1 cellular context compared by ENCODE assay signal in genomic region chr1:112337028-112337531, GRCh38.
A peak's percentile ranks its signal among the peaks of the same experiment; 100 is the strongest.
TF ChIP-seq lines count a peak whose summit lies in the region.

No MANE protein-coding gene starts in this region.

TF ChIP-seq in K562, 482 proteins besides CTCF, POLR2A, EP300 and RAD21 (continued from another document):
- TF ChIP-seq PATZ1 (CRISPR knock-in tag; IDR thresholded peaks at IDR 0.05; ENCODE audit: borderline replicate concordance), result no peak
- TF ChIP-seq FOXJ2 (tag; IDR thresholded peaks at IDR 0.05), result 0 out of 2 replicates have a peak, but pooled peaks have one; percentile 32
- TF ChIP-seq MYC (IDR thresholded peaks at IDR 0.05; ENCODE audit: low read depth, low read length), result no peak; the same call in 1 of the 2 replicates
- TF ChIP-seq MYC (CRISPR knock-in tag; IDR thresholded peaks at IDR 0.05; ENCODE audit: borderline replicate concordance, low read depth), result no peak
- TF ChIP-seq, protein P1, sequence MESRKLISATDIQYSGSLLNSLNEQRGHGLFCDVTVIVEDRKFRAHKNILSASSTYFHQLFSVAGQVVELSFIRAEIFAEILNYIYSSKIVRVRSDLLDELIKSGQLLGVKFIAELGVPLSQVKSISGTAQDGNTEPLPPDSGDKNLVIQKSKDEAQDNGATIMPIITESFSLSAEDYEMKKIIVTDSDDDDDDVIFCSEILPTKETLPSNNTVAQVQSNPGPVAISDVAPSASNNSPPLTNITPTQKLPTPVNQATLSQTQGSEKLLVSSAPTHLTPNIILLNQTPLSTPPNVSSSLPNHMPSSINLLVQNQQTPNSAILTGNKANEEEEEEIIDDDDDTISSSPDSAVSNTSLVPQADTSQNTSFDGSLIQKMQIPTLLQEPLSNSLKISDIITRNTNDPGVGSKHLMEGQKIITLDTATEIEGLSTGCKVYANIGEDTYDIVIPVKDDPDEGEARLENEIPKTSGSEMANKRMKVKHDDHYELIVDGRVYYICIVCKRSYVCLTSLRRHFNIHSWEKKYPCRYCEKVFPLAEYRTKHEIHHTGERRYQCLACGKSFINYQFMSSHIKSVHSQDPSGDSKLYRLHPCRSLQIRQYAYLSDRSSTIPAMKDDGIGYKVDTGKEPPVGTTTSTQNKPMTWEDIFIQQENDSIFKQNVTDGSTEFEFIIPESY (CRISPR knock-in tag; IDR thresholded peaks at IDR 0.05), result no peak
- TF ChIP-seq SMARCE1 (IDR thresholded peaks at IDR 0.05), result no peak
- TF ChIP-seq HMG20A (CRISPR knock-in tag; conservative IDR thresholded peaks at IDR 0.05), result no peak
- TF ChIP-seq CREM (IDR thresholded peaks at IDR 0.05; ENCODE audit: low read depth), result 0 out of 2 replicates have a peak, but pooled peaks have one; percentile 5
- no peak for TF ChIP-seq MCM5 (IDR thresholded peaks at IDR 0.05; ENCODE audit: low read depth)
- 0 out of 2 replicates have a peak, but pooled peaks have one; percentile 4 for TF ChIP-seq THRB (CRISPR knock-in tag; conservative IDR thresholded peaks at IDR 0.05)
- TF ChIP-seq E2F6 (IDR thresholded peaks at IDR 0.05; ENCODE audit: borderline replicate concordance in 1 of 2, extremely low read depth in 1 of 2, insufficient read depth in 1 of 2, insufficient read length in 1 of 2, low read depth in 1 of 2, low read length in 1 of 2, poor library complexity in 1 of 2, severe bottlenecking in 1 of 2), result no peak
- no peak for TF ChIP-seq TRIM28 (IDR thresholded peaks at IDR 0.05)
